Comparison of ENCODE assay signal across 10 cellular contexts in the genomic region with DNA sequence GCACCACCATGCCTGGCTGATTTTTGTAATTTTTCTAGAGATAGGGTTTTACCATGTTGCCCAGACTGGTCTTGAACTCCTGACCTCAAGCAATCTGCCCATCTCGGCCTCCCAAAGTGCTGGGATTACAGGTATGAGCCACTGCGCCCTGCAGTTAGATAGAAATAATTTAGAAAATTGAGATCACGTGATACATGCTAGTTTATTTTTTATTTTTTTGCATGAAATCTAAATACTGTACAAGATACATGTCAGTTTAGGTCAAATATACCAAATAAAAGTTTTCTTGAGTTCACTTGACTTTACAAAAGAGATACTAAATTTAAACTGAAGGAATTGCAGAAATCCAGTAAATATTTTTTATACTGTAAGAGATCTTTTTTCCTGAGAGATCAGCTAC.
"Had no signal": no experiment of that assay in that cellular context is flagged by ENCODE, and none has a peak within 500 bp of the region (broad histone marks: within the 10 kb centered on the region; RNA-seq: fewer than 3 reads in every experiment).

No MANE protein-coding gene starts in this region.

- H3K4me2 ChIP-seq: GM23338 had no signal

- ATAC-seq: GM23338, HCT116 had no signal

- H3K4me1 ChIP-seq: HAP-1 had no signal

- DNase-seq: HFFc6, Kasumi-1, KG1 had no signal

- H3K4me3 Mint-ChIP-seq: GM23338, HFFc6, IgD-negative memory B cell had no signal

- H3K27ac Mint-ChIP-seq: GM23338, HFFc6, IgD-negative memory B cell had no signal

- H3K36me3 ChIP-seq: HAP-1 had no signal

- H3K36me3 Mint-ChIP-seq: IgD-negative memory B cell had no signal

- H3K4me1 Mint-ChIP-seq: GM23338, IgD-negative memory B cell had no signal

- FAIRE-seq: H1, H54, HTR-8/SVneo had no signal

- H2AFZ ChIP-seq: GM23338 had no signal

- H3K9me3 ChIP-seq: HAP-1 had no signal

- H3K4me3 ChIP-seq: GM23338, HAP-1 had no signal
